In genomic region chr6:88922775-88923548, GRCh38 we compare ENCODE assay signal across 16 cellular contexts. TPM values are rescaled to one million over a fixed set of nuclear protein-coding genes. Genes with fewer than 3 reads are reported as not detected.
DNase-seq lines count a peak whose midpoint lies in the region; ATAC-seq and TF ChIP-seq lines count a peak whose summit lies in the region.
"Had no signal": no experiment of that assay in that cellular context is flagged by ENCODE, and none has a peak within 500 bp of the region (broad histone marks: within the 10 kb centered on the region; RNA-seq: fewer than 3 reads in every experiment).

No MANE protein-coding gene starts in this region.

- H3K4me3 Mint-ChIP-seq in CD14-positive monocyte = peak overlapping the region in 1 of 2 donors; percentile 11
- H3K4me3 Mint-ChIP-seq: brain had no signal

- peaks cover 13% of the 10 kb centered on the region for H3K4me1 Mint-ChIP-seq in CD14-positive monocyte
- H3K4me1 Mint-ChIP-seq: brain had no signal

- ATAC-seq in GM19452 (IDR thresholded peaks at IDR 0.05; ENCODE audit: unreplicated experiment) (no peak), HG02610 (IDR thresholded peaks at IDR 0.05; ENCODE audit: unreplicated experiment) (no peak)
- ATAC-seq: HCT116, left ventricle myocardium superior, psoas muscle had no signal

- peaks cover 24 to 41% of the 10 kb centered on the region in 2 donors for H3K36me3 Mint-ChIP-seq in CD14-positive monocyte

- TF ChIP-seq CTCF in CD14-positive monocyte (IDR thresholded peaks at IDR 0.05) (no peak), fibroblast of villous mesenchyme (IDR thresholded peaks at IDR 0.05; ENCODE audit: insufficient read depth, low read depth, low read length) (no peak)

- no peak overlapping the region for H3K4me3 ChIP-seq in fibroblast of villous mesenchyme (ENCODE audit: low read depth, low read length)
- H3K4me3 ChIP-seq: psoas muscle had no signal

- no peaks in the 10 kb centered on the region for H3K27me3 Mint-ChIP-seq in CD14-positive monocyte (ENCODE audit: low read depth in 3 of 3)
- H3K27me3 Mint-ChIP-seq: brain had no signal

- DNase-seq in CD14-positive monocyte (ENCODE audit: low spot score) (no peak), LHCN-M2 (ENCODE audit: low read depth) (peak; percentile 37), SKM-1 (lab: John Stamatoyannopoulos, UW; ENCODE audit: unreplicated experiment) (peak; percentile 83), fibroblast of villous mesenchyme (ENCODE audit: low read depth) (peak; percentile 21), hypothalamus (lab: John Stamatoyannopoulos, UW) (no peak), NCI-H82 treated with DMSO at 0.1 percent for 48 hours (lab: John Stamatoyannopoulos, UW; ENCODE audit: unreplicated experiment) (no peak)
- DNase-seq: activated gamma-delta T cell; left ventricle myocardium superior; NCI-H1436; NCI-H446; psoas muscle; stimulated activated naive CD8-positive, alpha-beta T cell treated with anti-CD3 and anti-CD28 coated beads, Interleukin-15, Interleukin-2, amounts not matched to agents 100 U/mL and 50 U/mL, for 24 hours had no signal

- H3K9me3 Mint-ChIP-seq in CD14-positive monocyte = peaks cover 0 to 1% (median 0%) of the 10 kb centered on the region in 7 donors

- H3K27ac Mint-ChIP-seq in CD14-positive monocyte = peak overlapping the region; percentile 85 to 95 (median 94)
- H3K27ac Mint-ChIP-seq: brain had no signal

- intact Hi-C loops in CD14-positive monocyte (cut with micrococcal nuclease) = no loop called here

RNA-seq across cellular contexts. Expression of gene RNGTT, which starts 40.5 kb away (rescaled TPM):
- 1 to 10 TPM; 5.8 to 8.6 TPM for polyA plus RNA-seq in CD14-positive monocyte
- total RNA-seq in LHCN-M2 (2014; rRNA removed) (29.0 and 31.5 TPM in 2 replicates), fibroblast of villous mesenchyme (22.9 and 38.0 TPM in 2 replicates)
- 5.5 TPM for polyA plus RNA-seq in LHCN-M2 (2012)

Comparison
In these comparisons a context has a peak if more than half of its experiments do, and no peak if none do; other contexts are left out.
1. DNase-seq: peak in LHCN-M2 (single experiment), SKM-1 (single experiment) and fibroblast of villous mesenchyme (single experiment); none in CD14-positive monocyte (single experiment), hypothalamus (0 of 51) and NCI-H82 treated with DMSO at 0.1 percent for 48 hours (single experiment).